Comparison of ENCODE assay signal across 10 cellular contexts in genomic region chr2:37851428-37851827, GRCh38.
DNase-seq lines count a peak whose midpoint lies in the region; ATAC-seq and TF ChIP-seq lines count a peak whose summit lies in the region.
"Had no signal": no experiment of that assay in that cellular context is flagged by ENCODE, and none has a peak within 500 bp of the region (broad histone marks: within the 10 kb centered on the region; RNA-seq: fewer than 3 reads in every experiment).

No MANE protein-coding gene starts in this region.

- in situ Hi-C loops in gastrocnemius medialis (cut with MboI; ENCODE audit: low sequenced_read_pairs in 4 of 4): no loop called here

- TF ChIP-seq POLR2A in gastrocnemius medialis (IDR thresholded peaks at IDR 0.05): no peak

- H3K4me3 ChIP-seq in gastrocnemius medialis: no peak overlapping the region

- H3K9me3 Mint-ChIP-seq in activated T-cell treated with anti-CD3 and anti-CD28 coated beads, Interleukin-2, amount 50 U/mL, for 24 hours: peaks cover 6% of the 10 kb centered on the region
- H3K9me3 Mint-ChIP-seq in T-helper 2 cell treated with Interferon-gamma antibody and Interleukin-4, amounts not matched to agents 5 μg/mL and 100 μg/mL, for 36 hours: no peaks in the 10 kb centered on the region
- H3K9me3 Mint-ChIP-seq: WTC11 had no signal

- peak overlapping the region; percentile 14 to 59 (median 38) for H3K27ac ChIP-seq in gastrocnemius medialis

- H3K27me3 Mint-ChIP-seq in activated T-cell treated with anti-CD3 and anti-CD28 coated beads, Interleukin-2, amount 50 U/mL, for 24 hours: peaks cover under 1% of the 10 kb centered on the region
- H3K27me3 Mint-ChIP-seq in T-helper 2 cell treated with Interferon-gamma antibody and Interleukin-4, amounts not matched to agents 5 μg/mL and 100 μg/mL, for 36 hours (ENCODE audit: low read depth): no peaks in the 10 kb centered on the region

- H3K4me3 Mint-ChIP-seq in activated T-cell treated with anti-CD3 and anti-CD28 coated beads, Interleukin-2, amount 50 U/mL, for 24 hours: peak overlapping the region; percentile 65
- H3K4me3 Mint-ChIP-seq in T-helper 2 cell treated with Interferon-gamma antibody and Interleukin-4, amounts not matched to agents 5 μg/mL and 100 μg/mL, for 36 hours: no peak overlapping the region
- H3K4me3 Mint-ChIP-seq: WTC11 had no signal

- peak overlapping the region; percentile 93 for H3K27ac Mint-ChIP-seq in activated T-cell treated with anti-CD3 and anti-CD28 coated beads, Interleukin-2, amount 50 U/mL, for 24 hours
- H3K27ac Mint-ChIP-seq in T-helper 2 cell treated with Interferon-gamma antibody and Interleukin-4, amounts not matched to agents 5 μg/mL and 100 μg/mL, for 36 hours: peak overlapping the region; percentile 18
- H3K27ac Mint-ChIP-seq: WTC11 had no signal

- H3K27me3 ChIP-seq in gastrocnemius medialis: no peaks in the 10 kb centered on the region

- intact Hi-C loops in gastrocnemius medialis (cut with DNase I; ENCODE audit: low total_unique reads): no loop called here

- H3K4me1 Mint-ChIP-seq in activated T-cell treated with anti-CD3 and anti-CD28 coated beads, Interleukin-2, amount 50 U/mL, for 24 hours (ENCODE audit: low read depth): peaks cover 56% of the 10 kb centered on the region
- H3K4me1 Mint-ChIP-seq in T-helper 2 cell treated with Interferon-gamma antibody and Interleukin-4, amounts not matched to agents 5 μg/mL and 100 μg/mL, for 36 hours (ENCODE audit: low read depth): peaks cover 16% of the 10 kb centered on the region
- H3K4me1 Mint-ChIP-seq: WTC11 had no signal

- H3K9me3 ChIP-seq in gastrocnemius medialis: no peaks in the 10 kb centered on the region

- TF ChIP-seq CTCF in gastrocnemius medialis (IDR thresholded peaks at IDR 0.05 in 4 of 5, conservative IDR thresholded peaks at IDR 0.05 in 1 of 5): no peak

- DNase-seq in activated T-cell treated with anti-CD3 and anti-CD28 coated beads, Interleukin-2, amount 50 U/mL, for 24 hours: no peak
- no peak for DNase-seq in activated T-cell treated with anti-CD3 and anti-CD28 coated beads, Interleukin-2, amount 50 U/mL, for 1 hour
- DNase-seq in T-helper 2 cell treated with Interferon-gamma antibody and Interleukin-4, amounts not matched to agents 5 μg/mL and 100 μg/mL, for 36 hours (ENCODE audit: low spot score): no peak
- DNase-seq in gastrocnemius medialis (no peak), NCI-H1436 treated with DMSO at 0.1 percent for 48 hours (lab: John Stamatoyannopoulos, UW) (no peak), NCI-H2081 treated with DMSO at 0.1 percent for 48 hours (lab: John Stamatoyannopoulos, UW) (no peak)
- no peak for DNase-seq in central memory CD4-positive, alpha-beta T cell
- DNase-seq: NCI-H187 had no signal

- peaks cover 8 to 20% of the 10 kb centered on the region in 2 donors for H3K4me1 ChIP-seq in gastrocnemius medialis

- ATAC-seq in HG02763 (IDR thresholded peaks at IDR 0.05; ENCODE audit: unreplicated experiment): peak; percentile 18
- no peak for ATAC-seq in gastrocnemius medialis
- ATAC-seq: WTC11 had no signal

- H3K36me3 Mint-ChIP-seq in activated T-cell treated with anti-CD3 and anti-CD28 coated beads, Interleukin-2, amount 50 U/mL, for 24 hours (ENCODE audit: low read depth): no peaks in the 10 kb centered on the region
- H3K36me3 Mint-ChIP-seq in T-helper 2 cell treated with Interferon-gamma antibody and Interleukin-4, amounts not matched to agents 5 μg/mL and 100 μg/mL, for 36 hours (ENCODE audit: low read depth): peaks cover 1% of the 10 kb centered on the region
- H3K36me3 Mint-ChIP-seq: WTC11 had no signal

- no peaks in the 10 kb centered on the region for H3K36me3 ChIP-seq in gastrocnemius medialis
